Comparison of ENCODE assay signal across 9 cellular contexts in the genomic region with DNA sequence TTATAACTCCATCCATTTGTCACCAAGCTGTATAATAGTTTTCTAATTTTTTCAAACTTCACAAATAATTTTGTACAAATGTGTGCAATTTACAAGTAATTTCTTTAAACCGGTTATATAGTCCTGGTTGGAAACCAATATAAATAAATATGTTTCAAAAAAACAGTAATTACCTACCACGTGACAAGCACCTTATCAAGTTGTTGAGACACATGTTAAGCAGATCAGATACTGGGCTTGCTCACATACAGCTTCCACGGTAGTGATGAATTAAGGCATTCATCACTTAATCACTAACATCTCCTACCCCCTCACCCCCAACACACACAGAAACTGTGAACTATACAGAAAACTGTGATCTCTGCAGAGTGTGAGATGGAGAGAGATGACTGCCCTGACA.
"Had no signal": no experiment of that assay in that cellular context is flagged by ENCODE, and none has a peak within 500 bp of the region (broad histone marks: within the 10 kb centered on the region; RNA-seq: fewer than 3 reads in every experiment).

No MANE protein-coding gene starts in this region.

- FAIRE-seq: K562 had no signal

- H2AFZ ChIP-seq: GM23338 had no signal

- H3K27ac Mint-ChIP-seq: GM23338, HFFc6 had no signal

- DNase-seq: H7, HFFc6, IMR-90, KG1 had no signal

- H3K36me3 ChIP-seq: HAP-1 had no signal

- H3K4me3 Mint-ChIP-seq: GM23338, HFFc6 had no signal

- ATAC-seq: GM23338, HCT116, K562 had no signal

- H3K4me1 ChIP-seq: HAP-1 had no signal

- H3K27ac ChIP-seq: HL-60 had no signal

- H3K4me3 ChIP-seq: GM23338, HAP-1, K562 had no signal

- H3K4me2 ChIP-seq: GM23338 had no signal

- H3K9me3 ChIP-seq: HAP-1 had no signal
